1 cellular context compared by ENCODE assay signal in the genomic region with DNA sequence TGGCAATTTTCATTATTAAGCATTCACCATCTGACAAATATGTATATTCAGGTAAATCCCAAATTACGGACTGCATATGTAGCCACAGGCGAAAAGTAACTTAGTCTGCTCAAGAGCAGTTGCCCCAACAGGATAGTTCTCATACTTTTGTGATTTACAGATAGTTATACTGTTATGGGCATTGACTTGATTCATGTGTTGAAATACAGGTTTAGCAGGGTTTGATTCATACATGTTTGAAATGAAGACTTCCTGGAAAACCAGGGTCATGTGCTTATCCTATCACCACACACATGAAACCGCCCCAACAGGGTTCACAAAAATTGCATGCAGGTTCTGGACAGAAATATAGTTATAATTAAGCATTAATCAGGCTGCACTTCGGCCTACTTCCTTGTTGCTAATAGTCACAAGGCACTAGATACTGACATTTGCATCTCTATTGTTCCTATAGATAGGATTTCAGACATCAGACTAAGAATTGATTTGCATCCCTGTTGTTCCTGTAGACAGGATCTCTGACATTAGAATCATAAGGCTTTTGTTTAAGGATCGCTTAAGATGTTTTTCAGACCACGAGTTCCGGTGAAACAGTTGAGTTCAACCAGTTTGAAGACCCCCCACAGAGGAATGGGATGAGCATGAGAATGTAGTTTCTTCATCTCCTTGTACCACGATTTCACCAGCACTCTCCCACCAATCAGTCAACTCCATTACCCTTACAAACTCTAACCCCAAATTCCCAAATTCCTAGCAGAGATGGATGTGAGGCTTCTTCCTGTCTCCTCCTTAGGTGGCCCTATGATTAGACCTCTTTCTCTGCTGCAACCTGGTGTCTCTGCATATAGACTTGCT.
TF ChIP-seq lines count a peak whose summit lies in the region.

No MANE protein-coding gene starts in this region.

TF ChIP-seq in SK-N-SH treated with all-trans-retinoic acid at 6 μM for 48 hours, 23 proteins besides CTCF, POLR2A, EP300 and RAD21 (continued from another document):
- TF ChIP-seq, protein P1, sequence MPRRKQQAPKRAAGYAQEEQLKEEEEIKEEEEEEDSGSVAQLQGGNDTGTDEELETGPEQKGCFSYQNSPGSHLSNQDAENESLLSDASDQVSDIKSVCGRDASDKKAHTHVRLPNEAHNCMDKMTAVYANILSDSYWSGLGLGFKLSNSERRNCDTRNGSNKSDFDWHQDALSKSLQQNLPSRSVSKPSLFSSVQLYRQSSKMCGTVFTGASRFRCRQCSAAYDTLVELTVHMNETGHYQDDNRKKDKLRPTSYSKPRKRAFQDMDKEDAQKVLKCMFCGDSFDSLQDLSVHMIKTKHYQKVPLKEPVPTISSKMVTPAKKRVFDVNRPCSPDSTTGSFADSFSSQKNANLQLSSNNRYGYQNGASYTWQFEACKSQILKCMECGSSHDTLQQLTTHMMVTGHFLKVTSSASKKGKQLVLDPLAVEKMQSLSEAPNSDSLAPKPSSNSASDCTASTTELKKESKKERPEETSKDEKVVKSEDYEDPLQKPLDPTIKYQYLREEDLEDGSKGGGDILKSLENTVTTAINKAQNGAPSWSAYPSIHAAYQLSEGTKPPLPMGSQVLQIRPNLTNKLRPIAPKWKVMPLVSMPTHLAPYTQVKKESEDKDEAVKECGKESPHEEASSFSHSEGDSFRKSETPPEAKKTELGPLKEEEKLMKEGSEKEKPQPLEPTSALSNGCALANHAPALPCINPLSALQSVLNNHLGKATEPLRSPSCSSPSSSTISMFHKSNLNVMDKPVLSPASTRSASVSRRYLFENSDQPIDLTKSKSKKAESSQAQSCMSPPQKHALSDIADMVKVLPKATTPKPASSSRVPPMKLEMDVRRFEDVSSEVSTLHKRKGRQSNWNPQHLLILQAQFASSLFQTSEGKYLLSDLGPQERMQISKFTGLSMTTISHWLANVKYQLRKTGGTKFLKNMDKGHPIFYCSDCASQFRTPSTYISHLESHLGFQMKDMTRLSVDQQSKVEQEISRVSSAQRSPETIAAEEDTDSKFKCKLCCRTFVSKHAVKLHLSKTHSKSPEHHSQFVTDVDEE (CRISPR knock-in tag; IDR thresholded peaks at IDR 0.05) = no peak
- TF ChIP-seq BACH2 (CRISPR knock-in tag; IDR thresholded peaks at IDR 0.05; ENCODE audit: borderline replicate concordance) (no peak), PPARA (CRISPR knock-in tag; IDR thresholded peaks at IDR 0.05; ENCODE audit: borderline replicate concordance) (no peak), ZNF8 (CRISPR knock-in tag; IDR thresholded peaks at IDR 0.05) (no peak), CSDC2 (CRISPR knock-in tag; IDR thresholded peaks at IDR 0.05) (no peak), ZFP3 (CRISPR knock-in tag; IDR thresholded peaks at IDR 0.05) (no peak), SNAI2 (CRISPR knock-in tag; IDR thresholded peaks at IDR 0.05) (no peak), OSR1 (CRISPR knock-in tag; IDR thresholded peaks at IDR 0.05) (no peak)
